11 cellular contexts compared by ENCODE assay signal in the genomic region with DNA sequence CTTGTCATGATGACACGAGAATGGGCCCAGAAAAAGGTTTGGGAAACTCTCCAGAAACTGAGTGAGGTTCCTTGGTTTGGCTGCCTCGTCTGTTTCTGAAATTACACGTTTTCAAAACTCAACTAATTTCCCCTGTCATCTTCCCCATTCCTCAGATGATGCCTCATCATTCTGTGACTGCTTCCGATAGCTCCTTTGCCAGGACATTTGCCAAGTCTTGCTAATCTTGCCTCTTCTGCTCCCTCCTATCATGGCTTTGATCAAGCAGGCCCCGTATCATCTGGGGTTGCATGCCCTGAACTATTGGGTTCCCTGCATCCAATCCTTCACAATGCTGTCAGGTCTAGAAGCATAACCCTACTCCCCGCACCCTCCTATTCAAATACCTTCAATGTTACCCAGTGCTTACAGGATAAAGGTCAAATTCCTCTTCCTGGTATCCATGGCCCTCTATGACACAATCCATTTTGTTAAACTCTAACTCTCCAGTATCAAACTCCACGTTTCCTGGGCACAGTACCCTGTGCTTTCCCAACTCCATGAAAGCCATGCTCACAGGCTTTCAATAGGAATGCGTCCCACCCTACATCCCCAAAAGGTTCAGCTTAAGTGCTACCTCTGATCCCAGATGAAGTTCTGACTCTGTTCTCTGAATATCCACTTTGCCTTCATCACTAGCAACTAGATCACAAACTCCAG. TPM values are rescaled to one million over a fixed set of nuclear protein-coding genes. Genes with fewer than 3 reads are reported as not detected.
DNase-seq lines count a peak whose midpoint lies in the region; ATAC-seq and TF ChIP-seq lines count a peak whose summit lies in the region.
"Had no signal": no experiment of that assay in that cellular context is flagged by ENCODE, and none has a peak within 500 bp of the region (broad histone marks: within the 10 kb centered on the region; RNA-seq: fewer than 3 reads in every experiment).

No MANE protein-coding gene starts in this region.

- intact Hi-C loops in right cardiac atrium (cut with DNase I) = no loop called here

- H3K4me3 ChIP-seq in right cardiac atrium (ENCODE audit: low read length) (no peak overlapping the region), smooth muscle cell (no peak overlapping the region), upper lobe of left lung (no peak overlapping the region)

- H3K27ac ChIP-seq in right cardiac atrium (ENCODE audit: low read length) (no peak overlapping the region), smooth muscle cell (ENCODE audit: low read depth) (peak overlapping the region; percentile 71), upper lobe of left lung (no peak overlapping the region)
- H3K27ac ChIP-seq: KMS-11 had no signal

- H3F3A ChIP-seq in smooth muscle cell (ENCODE audit: low read depth) = peaks cover 20% of the 10 kb centered on the region

- peak; percentile 38 to 47 for ATAC-seq in right cardiac atrium
- ATAC-seq in upper lobe of left lung (ENCODE audit: low FRiP score in 2 of 2) = no peak
- no peak for ATAC-seq in HG02642 (IDR thresholded peaks at IDR 0.05; ENCODE audit: poor library complexity, unreplicated experiment)

- H3K36me3 ChIP-seq in smooth muscle cell (ENCODE audit: low read depth) (peaks cover 6% of the 10 kb centered on the region), upper lobe of left lung (peaks cover 20 to 68% (median 50%) of the 10 kb centered on the region in 4 donors)

- H3K4me2 ChIP-seq in smooth muscle cell = no peak overlapping the region
- H3K4me2 ChIP-seq: KMS-11 had no signal

- peaks cover 2% of the 10 kb centered on the region for H4K20me1 ChIP-seq in smooth muscle cell (ENCODE audit: low read depth)

- H3K9ac ChIP-seq in smooth muscle cell (ENCODE audit: low read depth) = no peak overlapping the region
- H3K9ac ChIP-seq: KMS-11 had no signal

- H2AFZ ChIP-seq in smooth muscle cell (ENCODE audit: low read depth) = no peak overlapping the region

- H3K79me2 ChIP-seq in smooth muscle cell (ENCODE audit: low read depth) = peaks cover 4% of the 10 kb centered on the region

- WGBS in right cardiac atrium = 55% methylated on average over 8 of the region's 8 CpGs
- 77% methylated on average over 8 of the region's 8 CpGs for WGBS in smooth muscle cell (ENCODE audit: low lambda C conversion rate)
- WGBS in upper lobe of left lung, 2 donors = 75 to 77% methylated on average over 8 of the region's 8 CpGs

- DNase-seq in activated CD8-positive, alpha-beta memory T cell treated with anti-CD3 and anti-CD28 coated beads, Interleukin-2, amount 50 U/mL, for 48 hours = peak; percentile 46
- DNase-seq in activated CD8-positive, alpha-beta memory T cell treated with anti-CD3 and anti-CD28 coated beads for 24 hours = no peak
- DNase-seq in amniotic epithelial cell (ENCODE audit: low read depth) (peak; percentile 97), right cardiac atrium (no peak), smooth muscle cell (lab: John Stamatoyannopoulos, UW; ENCODE audit: unreplicated experiment) (no peak), upper lobe of left lung (no peak), NCI-H748 (lab: John Stamatoyannopoulos, UW; ENCODE audit: unreplicated experiment) (no peak)
- DNase-seq: cerebellar nuclear complex, NCI-H774 had no signal

- H3K9me3 ChIP-seq in right cardiac atrium (ENCODE audit: control insufficient read depth, low read length) (no peaks in the 10 kb centered on the region), smooth muscle cell (replicated peaks; ENCODE audit: low read depth) (no peaks in the 10 kb centered on the region), upper lobe of left lung (no peaks in the 10 kb centered on the region)

- TF ChIP-seq POLR2A in upper lobe of left lung (IDR thresholded peaks at IDR 0.05) = no peak

- H3K4me1 ChIP-seq in right cardiac atrium (ENCODE audit: control insufficient read depth, insufficient read depth, low read length) (no peaks in the 10 kb centered on the region), smooth muscle cell (ENCODE audit: low read depth) (no peaks in the 10 kb centered on the region), upper lobe of left lung (no peaks in the 10 kb centered on the region)

- no peak for TF ChIP-seq EP300 in upper lobe of left lung (IDR thresholded peaks at IDR 0.05)

- TF ChIP-seq CTCF in smooth muscle cell (IDR thresholded peaks at IDR 0.05; ENCODE audit: borderline replicate concordance, insufficient read depth, poor library complexity, severe bottlenecking) = no peak
- no peak for TF ChIP-seq CTCF in upper lobe of left lung (IDR thresholded peaks at IDR 0.05)

- H3K27me3 ChIP-seq in right cardiac atrium (ENCODE audit: control insufficient read depth, insufficient read depth) (no peaks in the 10 kb centered on the region), smooth muscle cell (ENCODE audit: low read depth) (no peaks in the 10 kb centered on the region), upper lobe of left lung (no peaks in the 10 kb centered on the region)

RNA-seq across cellular contexts. Expression of a gene that starts 22.2 kb away (rescaled TPM):
- total RNA-seq in right cardiac atrium = 1 to 10 TPM; 3.6 to 4.1 (median 3.9) TPM
- 2.8 TPM for polyA plus RNA-seq in right cardiac atrium
- total RNA-seq in smooth muscle cell = 20.5 and 23.8 TPM in 2 replicates
- 32.3 and 33.2 TPM in 2 replicates for polyA plus RNA-seq in smooth muscle cell
- total RNA-seq in upper lobe of left lung = 1 to 10 TPM; 2.1 to 6.6 (median 3.5) TPM

RNA-seq across cellular contexts. Expression of a gene that starts 35.8 kb away (rescaled TPM):
- total RNA-seq in right cardiac atrium (10 to 100 TPM; 52.0 to 63.7 (median 61.1) TPM), smooth muscle cell (50.1 and 53.9 TPM in 2 replicates), upper lobe of left lung (100 to 1,000 TPM in 1 of 6 donors, 10 to 100 TPM in 5; 47.6 to 117 (median 74.0) TPM)
- polyA plus RNA-seq in right cardiac atrium (50.0 TPM), smooth muscle cell (92.5 and 98.7 TPM in 2 replicates)

Comparison
In these comparisons a context has a peak if more than half of its experiments do, and no peak if none do; other contexts are left out.
1. DNase-seq: peak in activated CD8-positive, alpha-beta memory T cell treated with anti-CD3 and anti-CD28 coated beads, Interleukin-2, amount 50 U/mL, for 48 hours (single experiment) and amniotic epithelial cell (single experiment); none in activated CD8-positive, alpha-beta memory T cell treated with anti-CD3 and anti-CD28 coated beads for 24 hours (single experiment), right cardiac atrium (0 of 3), smooth muscle cell (single experiment), upper lobe of left lung (0 of 2) and NCI-H748 (single experiment).
2. ATAC-seq: peak in right cardiac atrium (2 of 2); none in upper lobe of left lung (0 of 2) and HG02642 (single experiment).